In the genomic region with DNA sequence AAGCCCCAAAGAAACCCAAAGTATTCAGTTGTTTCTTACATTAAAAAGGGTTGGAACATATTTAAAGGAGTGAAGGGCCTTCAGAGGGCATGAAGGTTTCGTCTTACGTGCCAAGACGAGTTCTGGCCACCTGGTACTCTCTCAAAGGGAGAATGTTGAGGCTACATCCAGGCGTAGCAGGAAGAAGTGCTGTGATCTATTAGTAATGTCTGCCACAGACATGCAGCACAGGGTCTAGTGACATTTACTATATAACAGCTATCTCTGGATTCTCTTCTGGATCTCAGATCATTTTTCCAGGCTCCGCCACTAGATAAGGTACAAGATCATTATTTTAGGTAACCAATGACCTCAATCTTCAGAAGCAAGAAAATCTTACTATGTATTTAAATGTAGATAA, we compare ENCODE assay signal across 24 cellular contexts.
"Had no signal": no experiment of that assay in that cellular context is flagged by ENCODE, and none has a peak within 500 bp of the region (broad histone marks: within the 10 kb centered on the region; RNA-seq: fewer than 3 reads in every experiment).

No MANE protein-coding gene starts in this region.

- H3K27me3 ChIP-seq: esophagus muscularis mucosa, foreskin keratinocyte, heart right ventricle, tibial nerve had no signal

- H3K4me1 ChIP-seq: foreskin keratinocyte, tibial nerve had no signal

- H3K9me3 ChIP-seq: esophagus muscularis mucosa, heart right ventricle, left ventricle myocardium inferior, mucosa of descending colon, tibial nerve had no signal

- DNase-seq: activated CD4-positive, alpha-beta T cell treated with anti-CD3 and anti-CD28 coated beads for 48 hours; activated CD4-positive, alpha-beta T cell treated with anti-CD3 and anti-CD28 coated beads, Interleukin-2, amount 50 U/mL, for 48 hours; activated CD8-positive, alpha-beta memory T cell treated with anti-CD3 and anti-CD28 coated beads for 24 hours; activated effector memory CD4-positive, alpha-beta T cell treated with Interleukin-2 at 50 U/mL for 16 hours; activated naive CD4-positive, alpha-beta T cell treated with Interleukin-2 at 50 U/mL for 16 hours; anterior cingulate cortex; dermis blood vessel endothelial cell; effector CD4-positive, alpha-beta T cell; foreskin keratinocyte; heart right ventricle; left ventricle myocardium inferior; mucosa of descending colon; posterior cingulate gyrus; right cardiac atrium; stimulated activated CD4-positive, alpha-beta T cell treated with anti-CD3 and anti-CD28 coated beads, Interleukin-2, amount 100 ng/mL, for 48 hours; stimulated activated naive CD4-positive, alpha-beta T cell treated with Interleukin-2 at 50 U/mL for 16 hours had no signal

- H3K4me3 ChIP-seq: esophagus muscularis mucosa, heart right ventricle, left ventricle myocardium inferior, mucosa of descending colon, tibial nerve had no signal

- ATAC-seq: activated CD4-positive, CD25-positive, alpha-beta regulatory T cell treated with anti-CD3 and anti-CD28 coated beads, Interleukin-2, amount 50 U/mL, for 24 hours; foreskin keratinocyte; heart right ventricle; mucosa of descending colon; natural killer cell treated with Interleukin-12 subunit alpha and Interleukin-12 subunit beta and Interleukin-15 and Interleukin-18, amount 100 ng/mL, for 72 hours; right cardiac atrium had no signal

- FAIRE-seq: bronchial epithelial cell, colon, TTC549 had no signal

- H3K36me3 ChIP-seq: esophagus muscularis mucosa, heart right ventricle, left ventricle myocardium inferior, tibial nerve had no signal

- H3K27ac ChIP-seq: esophagus muscularis mucosa, foreskin keratinocyte, heart right ventricle, left ventricle myocardium inferior, tibial nerve, VCaP had no signal
